21 cellular contexts compared by ENCODE assay signal in the genomic region with DNA sequence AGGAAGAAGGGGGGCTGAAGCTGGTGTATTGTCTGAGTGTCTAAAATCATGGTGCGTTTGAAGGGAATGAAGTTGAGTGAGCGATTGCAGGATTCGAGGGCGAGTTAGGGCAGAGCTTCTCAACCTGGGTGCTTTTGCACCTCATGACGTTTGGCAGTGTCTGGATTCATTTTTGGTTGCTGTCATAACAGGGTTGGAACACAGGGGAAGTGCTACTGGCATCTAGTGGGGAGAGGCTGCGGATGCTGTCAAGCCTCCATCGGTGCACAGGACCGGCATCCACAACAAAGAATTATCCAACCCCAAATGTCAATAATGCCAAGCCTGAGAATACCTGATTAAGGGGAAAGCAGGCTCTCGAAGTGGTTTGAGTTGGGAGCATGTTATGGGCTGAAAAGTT.
DNase-seq lines count a peak whose midpoint lies in the region; ATAC-seq, FAIRE-seq and TF ChIP-seq lines count a peak whose summit lies in the region.
"Had no signal": no experiment of that assay in that cellular context is flagged by ENCODE, and none has a peak within 500 bp of the region (broad histone marks: within the 10 kb centered on the region; RNA-seq: fewer than 3 reads in every experiment).

No MANE protein-coding gene starts in this region.

- peak; percentile 95 for FAIRE-seq in bronchial epithelial cell (lab: Jason Lieb, UNC)

- H3K9ac ChIP-seq in DND-41 (ENCODE audit: low read depth, low read length) = no peak overlapping the region

- H3K27ac ChIP-seq in DND-41 (ENCODE audit: low read length) = no peak overlapping the region
- no peak overlapping the region for H3K27ac ChIP-seq in substantia nigra (ENCODE audit: low read depth, low read length, poor library complexity, severe bottlenecking)
- H3K27ac ChIP-seq: gastroesophageal sphincter, prostate gland had no signal

- H3K36me3 ChIP-seq in DND-41 (ENCODE audit: insufficient read depth, low read length) (no peaks in the 10 kb centered on the region), bronchial epithelial cell (ENCODE audit: control insufficient read depth, insufficient read depth, low read length) (no peaks in the 10 kb centered on the region)
- H3K36me3 ChIP-seq: gastroesophageal sphincter, prostate gland had no signal

- H3K4me1 ChIP-seq in DND-41 (ENCODE audit: insufficient read depth, low read length) = no peaks in the 10 kb centered on the region
- H3K4me1 ChIP-seq: prostate gland had no signal

- TF ChIP-seq POLR2A in NB4 (IDR thresholded peaks at IDR 0.05; ENCODE audit: extremely low read depth, insufficient read length) = no peak

- DNase-seq in DND-41 (no peak), NB4 (ENCODE audit: low read depth) (peak; percentile 27), bronchial epithelial cell (ENCODE audit: low read depth) (peak; percentile 79), left ventricle myocardium superior (no peak), substantia nigra (lab: John Stamatoyannopoulos, UW) (no peak), AG08396 (ENCODE audit: low spot score) (no peak)
- DNase-seq in naive thymus-derived CD8-positive, alpha-beta T cell = no peak
- DNase-seq in stimulated activated CD8-positive, alpha-beta memory T cell treated with anti-CD3 and anti-CD28 coated beads, Interleukin-4, amount 100 ng/mL, for 48 hours = no peak
- DNase-seq: activated CD4-positive, alpha-beta memory T cell treated with anti-CD3 and anti-CD28 coated beads, Interleukin-2, amount 10 ng/mL, durations not matched to agents 7 days and 5 days; activated naive CD8-positive, alpha-beta T cell treated with anti-CD3 and anti-CD28 coated beads for 36 hours; activated T-cell treated with anti-CD3 and anti-CD28 coated beads, Interleukin-2, amount 50 U/mL, for 72 hours; CD4-positive, alpha-beta memory T cell; naive thymus-derived CD4-positive, alpha-beta T cell; NCI-H446 treated with DMSO at 0.1 percent for 48 hours; OCI-M1; stimulated activated CD4-positive, alpha-beta T cell treated with anti-CD3 and anti-CD28 coated beads, Interleukin-12 subunit alpha, Interleukin-12 subunit beta, amount 100 ng/mL, for 4 hours; stimulated activated naive CD4-positive, alpha-beta T cell had no signal

- POLR2A ChIA-PET in naive thymus-derived CD8-positive, alpha-beta T cell (lab: Charles Lee) = no interaction called here

- H3K9me3 Mint-ChIP-seq in naive thymus-derived CD8-positive, alpha-beta T cell = peaks cover 0 to 15% (median 0%) of the 10 kb centered on the region in 9 donors
- H3K9me3 Mint-ChIP-seq: activated CD4-positive, alpha-beta memory T cell treated with anti-CD3 and anti-CD28 coated beads, Interleukin-2, amount 10 ng/mL, durations not matched to agents 7 days and 5 days; activated naive CD8-positive, alpha-beta T cell treated with anti-CD3 and anti-CD28 coated beads for 36 hours; activated T-cell treated with anti-CD3 and anti-CD28 coated beads, Interleukin-2, amount 50 U/mL, for 72 hours had no signal

- peaks cover 0 to 3% (median 0%) of the 10 kb centered on the region in 5 donors for H3K27me3 Mint-ChIP-seq in naive thymus-derived CD8-positive, alpha-beta T cell
- H3K27me3 Mint-ChIP-seq: activated CD4-positive, alpha-beta memory T cell treated with anti-CD3 and anti-CD28 coated beads, Interleukin-2, amount 10 ng/mL, durations not matched to agents 7 days and 5 days; activated naive CD8-positive, alpha-beta T cell treated with anti-CD3 and anti-CD28 coated beads for 36 hours; CD4-positive, alpha-beta memory T cell had no signal

- intact Hi-C loops in left ventricle myocardium superior (cut with micrococcal nuclease) = loop anchor here (10.0 kb wide), 1 partner anchor 119 kb away; the partner anchor contains the start of gene SLCO3A1

- H3K4me3 ChIP-seq in DND-41 (ENCODE audit: low read depth in 1 of 2, low read length in 2 of 2) (no peak overlapping the region), NB4 (ENCODE audit: low read depth, low read length) (no peak overlapping the region), bronchial epithelial cell (ENCODE audit: low read depth, low read length) (no peak overlapping the region)
- H3K4me3 ChIP-seq: gastroesophageal sphincter, lung, prostate gland had no signal

- H3K4me3 Mint-ChIP-seq in naive thymus-derived CD8-positive, alpha-beta T cell = no peak overlapping the region
- H3K4me3 Mint-ChIP-seq: activated CD4-positive, alpha-beta memory T cell treated with anti-CD3 and anti-CD28 coated beads, Interleukin-2, amount 10 ng/mL, durations not matched to agents 7 days and 5 days; activated naive CD8-positive, alpha-beta T cell treated with anti-CD3 and anti-CD28 coated beads for 36 hours; activated T-cell treated with anti-CD3 and anti-CD28 coated beads, Interleukin-2, amount 50 U/mL, for 72 hours; CD4-positive, alpha-beta memory T cell; IgD-negative memory B cell had no signal

- H3K27ac Mint-ChIP-seq in naive thymus-derived CD8-positive, alpha-beta T cell = peak overlapping the region in 1 of 10 donors; percentile 41
- H3K27ac Mint-ChIP-seq: activated CD4-positive, alpha-beta memory T cell treated with anti-CD3 and anti-CD28 coated beads, Interleukin-2, amount 10 ng/mL, durations not matched to agents 7 days and 5 days; activated naive CD8-positive, alpha-beta T cell treated with anti-CD3 and anti-CD28 coated beads for 36 hours; activated T-cell treated with anti-CD3 and anti-CD28 coated beads, Interleukin-2, amount 50 U/mL, for 72 hours; IgD-negative memory B cell had no signal

- H3K36me3 Mint-ChIP-seq in naive thymus-derived CD8-positive, alpha-beta T cell = peaks cover 0 to 2% (median 0%) of the 10 kb centered on the region in 3 donors
- H3K36me3 Mint-ChIP-seq: activated naive CD8-positive, alpha-beta T cell treated with anti-CD3 and anti-CD28 coated beads for 36 hours; IgD-negative memory B cell had no signal

- TF ChIP-seq CTCF in DND-41 (IDR thresholded peaks at IDR 0.05; ENCODE audit: borderline replicate concordance, extremely low read depth, low read length, poor library complexity, severe bottlenecking) (peak; percentile 10), NB4 (IDR thresholded peaks at IDR 0.05; ENCODE audit: low read depth, low read length) (peak; percentile 33), bronchial epithelial cell (IDR thresholded peaks at IDR 0.05; ENCODE audit: insufficient read depth, low read length, severe bottlenecking) (peak; percentile 61)

- H3K79me2 ChIP-seq in DND-41 (ENCODE audit: insufficient read depth, low read length) = no peaks in the 10 kb centered on the region

- H4K20me1 ChIP-seq in DND-41 (ENCODE audit: insufficient read depth, low read length) = no peaks in the 10 kb centered on the region

- H3K9me3 ChIP-seq in DND-41 (ENCODE audit: insufficient read depth, low read length, severe bottlenecking) = no peaks in the 10 kb centered on the region
- H3K9me3 ChIP-seq: gastroesophageal sphincter, prostate gland had no signal

- H2AFZ ChIP-seq in DND-41 (ENCODE audit: low read depth, low read length) = no peak overlapping the region

- no peak for ATAC-seq in DND-41 (ENCODE audit: insufficient read depth, low read depth)
- ATAC-seq in left ventricle myocardium superior = peak; percentile 11
- no peak for ATAC-seq in naive thymus-derived CD8-positive, alpha-beta T cell
- ATAC-seq: activated T-cell treated with anti-CD3 and anti-CD28 coated beads, Interleukin-2, amount 50 U/mL, for 72 hours; gastroesophageal sphincter; naive thymus-derived CD4-positive, alpha-beta T cell had no signal

- no peaks in the 10 kb centered on the region for H3K27me3 ChIP-seq in DND-41 (ENCODE audit: insufficient read depth, low read length, poor library complexity)
- H3K27me3 ChIP-seq in bronchial epithelial cell (ENCODE audit: control insufficient read depth, insufficient read depth, low read length) = no peaks in the 10 kb centered on the region
- H3K27me3 ChIP-seq: gastroesophageal sphincter had no signal

- no peak overlapping the region for H3K4me2 ChIP-seq in DND-41 (ENCODE audit: insufficient read depth, low read length)

- H3K4me1 Mint-ChIP-seq in naive thymus-derived CD8-positive, alpha-beta T cell = peaks cover 6 to 23% (median 14%) of the 10 kb centered on the region in 4 donors
- H3K4me1 Mint-ChIP-seq: activated naive CD8-positive, alpha-beta T cell treated with anti-CD3 and anti-CD28 coated beads for 36 hours had no signal

Comparison
In these comparisons a context has a peak if more than half of its experiments do, and no peak if none do; other contexts are left out.
1. DNase-seq: peak in NB4 (single experiment) and bronchial epithelial cell (single experiment); none in DND-41 (single experiment), left ventricle myocardium superior (single experiment), naive thymus-derived CD8-positive, alpha-beta T cell (0 of 10), stimulated activated CD8-positive, alpha-beta memory T cell treated with anti-CD3 and anti-CD28 coated beads, Interleukin-4, amount 100 ng/mL, for 48 hours (single experiment), substantia nigra (0 of 49) and AG08396 (single experiment).
2. CTCF ChIP-seq: peak in every context shown above with its lines; median percentile 61 in bronchial epithelial cell; 33 in NB4; 10 in DND-41.